16 cellular contexts compared by ENCODE assay signal in the genomic region with DNA sequence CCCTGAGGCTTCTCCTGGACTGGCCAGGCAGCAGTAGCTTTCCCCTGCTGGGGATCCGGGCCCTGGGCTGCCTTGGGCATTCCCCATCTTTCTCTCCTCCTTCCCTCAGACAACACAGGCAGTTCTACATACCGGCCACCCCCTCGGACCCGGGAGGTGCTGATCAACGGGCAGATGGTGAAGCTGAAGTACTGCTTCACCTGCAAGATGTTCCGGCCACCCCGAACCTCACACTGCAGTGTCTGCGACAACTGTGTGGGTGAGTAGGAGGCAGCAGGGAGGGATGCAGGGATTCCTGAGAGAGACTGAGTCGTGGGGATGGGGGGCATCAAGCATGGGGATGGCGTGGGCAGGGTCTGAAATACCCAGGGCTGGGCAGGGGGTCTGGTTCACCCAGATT. TPM values are rescaled to one million over a fixed set of nuclear protein-coding genes. Genes with fewer than 3 reads are reported as not detected.
DNase-seq lines count a peak whose midpoint lies in the region; ATAC-seq, FAIRE-seq and TF ChIP-seq lines count a peak whose summit lies in the region.
"Had no signal": no experiment of that assay in that cellular context is flagged by ENCODE, and none has a peak within 500 bp of the region (broad histone marks: within the 10 kb centered on the region; RNA-seq: fewer than 3 reads in every experiment).

No MANE protein-coding gene starts in this region.

- H3K36me3 ChIP-seq in adrenal gland (replicated peaks in 1 of 2) (peaks cover 0 to 50% of the 10 kb centered on the region in 2 donors), skeletal muscle satellite cell (ENCODE audit: insufficient read depth, low read length) (peaks cover 49% of the 10 kb centered on the region), kidney (ENCODE audit: control insufficient read depth in 1 of 2, insufficient read depth in 2 of 2, low read length in 2 of 2) (peaks cover 15 to 28% of the 10 kb centered on the region in 2 donors)

- H2AK5ac ChIP-seq in H9 (ENCODE audit: insufficient read length, low read length), result no peak overlapping the region

- peaks cover 23 to 70% (median 52%) of the 10 kb centered on the region in 3 experiments; a peak in 6 of 7 replicates for H3K36me3 Mint-ChIP-seq in H9 (ENCODE audit: insufficient read depth in 1 of 3, low read depth in 3 of 3)

- H2BK15ac ChIP-seq in H9 (ENCODE audit: low read depth, low read length), result no peak overlapping the region

- no peaks in the 10 kb centered on the region for H3K79me1 ChIP-seq in H9 (ENCODE audit: insufficient read depth, low read depth, low read length, poor library complexity, severe bottlenecking)

- no peak overlapping the region for H2BK5ac ChIP-seq in H9 (ENCODE audit: insufficient read length, low read length)

- intact Hi-C loops in adrenal gland (cut with DNase I), result no loop called here
- intact Hi-C loops in kidney (cut with DNase I), result no loop called here

- H3K4me1 Mint-ChIP-seq in H9, result peaks cover 7% of the 10 kb centered on the region in 2 experiments
- H3K4me1 Mint-ChIP-seq: endodermal cell had no signal

- no peak overlapping the region for H3K4ac ChIP-seq in H9 (ENCODE audit: low read depth, low read length)

- no peak for TF ChIP-seq CTCF in H9 (conservative IDR thresholded peaks at IDR 0.05)
- no peak for TF ChIP-seq CTCF in adrenal gland (IDR thresholded peaks at IDR 0.05)
- no peak for TF ChIP-seq CTCF in foreskin keratinocyte (conservative IDR thresholded peaks at IDR 0.05)
- TF ChIP-seq CTCF in kidney (IDR thresholded peaks at IDR 0.05; ENCODE audit: borderline replicate concordance, extremely low read depth, insufficient read depth), result no peak

- peak overlapping the region; percentile 30 for H3K56ac ChIP-seq in H9 (ENCODE audit: insufficient read length, low read depth, low read length)

- H3T11ph ChIP-seq in H9 (ENCODE audit: low read length), result no peak overlapping the region

- H3K9me3 ChIP-seq in H9 (ENCODE audit: control insufficient read depth, low read depth, low read length) (no peaks in the 10 kb centered on the region), adrenal gland (replicated peaks in 1 of 3) (no peaks in the 10 kb centered on the region), skeletal muscle satellite cell (replicated peaks; ENCODE audit: low read length) (no peaks in the 10 kb centered on the region), kidney (ENCODE audit: control insufficient read depth in 1 of 2, low read length in 2 of 2) (no peaks in the 10 kb centered on the region)

- H3K4me2 ChIP-seq in H9 (ENCODE audit: insufficient read depth, insufficient read length, low read length) (no peak overlapping the region), skeletal muscle satellite cell (ENCODE audit: low read length) (peak overlapping the region; percentile 42)

- no peak overlapping the region for H3K18ac ChIP-seq in H9 (ENCODE audit: insufficient read length, low read depth, low read length)

- H2BK12ac ChIP-seq in H9 (ENCODE audit: insufficient read length, low read depth, low read length), result no peak overlapping the region

- H4K5ac ChIP-seq in H9 (ENCODE audit: insufficient read length, low read depth, low read length), result no peak overlapping the region

- no peak for ATAC-seq in foreskin keratinocyte
- ATAC-seq: T-cell had no signal

- WGBS in H9 (ENCODE audit: extremely low coverage, insufficient read length, low lambda C conversion rate), result no CpG with 5 or more reads among the region's 10 CpGs
- 85 to 100% (median 88%) methylated on average over 1 to 10 of the region's 10 CpGs for WGBS in adrenal gland, 4 donors

- H3K9ac ChIP-seq in H9 (ENCODE audit: extremely low read depth, insufficient read length, low read length) (no peak overlapping the region), skeletal muscle satellite cell (ENCODE audit: low read depth, low read length) (peak overlapping the region; percentile 69), kidney (ENCODE audit: low read length in 2 of 2) (no peak overlapping the region)

- no peaks in the 10 kb centered on the region for H3K4me1 ChIP-seq in H9 (ENCODE audit: insufficient read depth, low read length)
- peaks cover 0 to 12% of the 10 kb centered on the region in 2 donors for H3K4me1 ChIP-seq in adrenal gland (replicated peaks in 1 of 2)
- peaks cover 22% of the 10 kb centered on the region for H3K4me1 ChIP-seq in foreskin keratinocyte
- H3K4me1 ChIP-seq in skeletal muscle satellite cell (ENCODE audit: control insufficient read depth, insufficient read depth, low read length), result peaks cover 27% of the 10 kb centered on the region
- H3K4me1 ChIP-seq in kidney (ENCODE audit: control insufficient read depth in 1 of 2, insufficient read depth in 1 of 2, low read depth in 1 of 2, low read length in 2 of 2), result peaks cover 0 to 4% of the 10 kb centered on the region in 2 donors

- H3K9me3 Mint-ChIP-seq in H9, result no peaks in the 10 kb centered on the region
- H3K9me3 Mint-ChIP-seq: central memory CD8-positive, alpha-beta T cell; endodermal cell; immature natural killer cell; T-cell had no signal

- H2AFZ ChIP-seq in H9 (ENCODE audit: low read length), result no peak overlapping the region

- H3K4me3 ChIP-seq in adrenal gland (no peak overlapping the region), skeletal muscle satellite cell (ENCODE audit: low read length) (no peak overlapping the region), kidney (ENCODE audit: low read length in 2 of 2) (no peak overlapping the region)

- no peaks in the 10 kb centered on the region for H3K27me3 Mint-ChIP-seq in H9 (ENCODE audit: low read depth)
- H3K27me3 Mint-ChIP-seq: central memory CD8-positive, alpha-beta T cell; T-cell had no signal

- FAIRE-seq in kidney (lab: Jason Lieb, UNC), result no peak
- FAIRE-seq in GM12892 (lab: Jason Lieb, UNC), result no peak

- TF ChIP-seq POLR2A in adrenal gland (IDR thresholded peaks at IDR 0.05) (no peak), GM12892 (IDR thresholded peaks at IDR 0.05; ENCODE audit: low read depth, low read length) (no peak)

- H4K20me1 ChIP-seq in H9 (ENCODE audit: control insufficient read depth, insufficient read depth, insufficient read length), result no peaks in the 10 kb centered on the region

- H4K91ac ChIP-seq in H9 (ENCODE audit: insufficient read length, low read depth, low read length), result no peak overlapping the region

- H3K27me3 ChIP-seq in H9 (ENCODE audit: insufficient read depth, low read length) (no peaks in the 10 kb centered on the region), adrenal gland (no peaks in the 10 kb centered on the region), foreskin keratinocyte (no peaks in the 10 kb centered on the region), skeletal muscle satellite cell (ENCODE audit: control insufficient read depth, insufficient read depth, low read length) (no peaks in the 10 kb centered on the region)

- 0 out of 7 replicates have a peak overlapping the region, but pooled peaks of 1 of the 3 experiments have one; percentile 4 for H3K27ac Mint-ChIP-seq in H9
- H3K27ac Mint-ChIP-seq: endodermal cell had no signal

- H4K8ac ChIP-seq in H9 (replicated peaks; ENCODE audit: insufficient read length, low read depth, low read length), result no peak overlapping the region

- no peak overlapping the region for H2BK20ac ChIP-seq in H9 (ENCODE audit: low read depth, low read length, poor library complexity, severe bottlenecking)

- H3K14ac ChIP-seq in H9 (ENCODE audit: insufficient read depth, low read length), result no peak overlapping the region; the same call in 1 of the 2 replicates

- no peak overlapping the region for H3K23ac ChIP-seq in H9 (ENCODE audit: insufficient read length, low read depth, low read length)

- no peaks in the 10 kb centered on the region for H3K79me2 ChIP-seq in H9 (ENCODE audit: insufficient read depth, low read length)

- no peaks in the 10 kb centered on the region for H3K23me2 ChIP-seq in H9 (ENCODE audit: insufficient read length, low read depth, low read length, poor library complexity, severe bottlenecking)

- no peak overlapping the region for H2BK120ac ChIP-seq in H9 (ENCODE audit: low read depth, low read length, poor library complexity, severe bottlenecking)

- no peak overlapping the region for H3K4me3 Mint-ChIP-seq in H9
- H3K4me3 Mint-ChIP-seq: central memory CD8-positive, alpha-beta T cell; endodermal cell; immature natural killer cell; T-cell had no signal

- DNase-seq in H9, result no peak
- DNase-seq in adrenal gland, result no peak
- no peak for DNase-seq in foreskin keratinocyte
- no peak for DNase-seq in kidney
- no peak for DNase-seq in GM12892 (ENCODE audit: insufficient read length)
- DNase-seq in activated T-cell treated with anti-CD3 and anti-CD28 coated beads for 4 hours, result no peak
- no peak for DNase-seq in C1 segment of cervical spinal cord (lab: John Stamatoyannopoulos, UW)
- DNase-seq: endodermal cell, immature natural killer cell, NCI-H1048, NCI-H2081 treated with DMSO at 0.1 percent for 48 hours, NCI-H69, T-cell had no signal

- H3K27ac ChIP-seq in H9 (ENCODE audit: insufficient read length, low read depth, low read length) (no peak overlapping the region), adrenal gland (peak overlapping the region in 3 of 5 donors; percentile 45 to 86 (median 73)), foreskin keratinocyte (peak overlapping the region; percentile 99), kidney (ENCODE audit: low read depth in 2 of 2, low read length in 2 of 2) (no peak overlapping the region)

RNA-seq across cellular contexts. Expression of gene SFN, which starts 14.4 kb away (rescaled TPM):
- total RNA-seq in H9 (2021) (3.8 and 4.3 TPM in 2 replicates), adrenal gland (under 1 TPM in 4 of 8 donors, not detected in 4; 0.23 to 0.43 (median 0.40) TPM), foreskin keratinocyte (2,642 and 2,753 TPM in 2 replicates), kidney (44.7 TPM)
- polyA plus RNA-seq in adrenal gland (1 to 10 TPM in 1 of 3 donors, under 1 TPM in 2; 0.33 to 1.1 (median 0.56) TPM), foreskin keratinocyte (4,130 and 4,582 TPM in 2 replicates), kidney (ENCODE audit: insufficient read depth, low read depth, low replicate concordance) (2.9 TPM)
- not detected in 2 replicates for total RNA-seq in skeletal muscle satellite cell (2012; rRNA removed)
- polyA plus RNA-seq in GM12892 (2012; ENCODE audit: missing spikeins), result 5.0 TPM
- total RNA-seq: temporal lobe had no signal
- polyA plus RNA-seq: immature natural killer cell had no signal

RNA-seq across cellular contexts. Expression of gene ZDHHC18, which starts 22.0 kb away (rescaled TPM):
- total RNA-seq in H9 (2021), result 33.1 and 38.9 TPM in 2 replicates
- total RNA-seq in adrenal gland, result 10 to 100 TPM in 4 of 8 donors, 1 to 10 TPM in 4; 4.9 to 16.5 (median 10.0) TPM
- polyA plus RNA-seq in adrenal gland, result 10 to 100 TPM in 2 of 3 donors, 1 to 10 TPM in 1; 5.7 to 13.4 (median 11.7) TPM
- 17.6 and 18.5 TPM in 2 replicates for total RNA-seq in foreskin keratinocyte
- 14.2 and 16.1 TPM in 2 replicates for polyA plus RNA-seq in foreskin keratinocyte
- total RNA-seq in skeletal muscle satellite cell (2012; rRNA removed), result 6.8 and 10.7 TPM in 2 replicates
- total RNA-seq in kidney, result 15.6 TPM
- 6.7 TPM for polyA plus RNA-seq in kidney (ENCODE audit: insufficient read depth, low read depth, low replicate concordance)
- 22.0 TPM for polyA plus RNA-seq in GM12892 (2012; ENCODE audit: missing spikeins)

RNA-seq across cellular contexts. Expression of gene GPN2, which starts 41.6 kb away (rescaled TPM):
- 44.3 and 47.8 TPM in 2 replicates for total RNA-seq in H9 (2021)
- total RNA-seq in adrenal gland, result 10 to 100 TPM; 17.2 to 50.7 (median 35.0) TPM
- 10 to 100 TPM; 17.4 to 35.0 (median 19.1) TPM for polyA plus RNA-seq in adrenal gland
- 21.2 and 25.7 TPM in 2 replicates for total RNA-seq in foreskin keratinocyte
- 37.1 and 39.7 TPM in 2 replicates for polyA plus RNA-seq in foreskin keratinocyte
- total RNA-seq in skeletal muscle satellite cell (2012; rRNA removed), result 7.4 and 8.5 TPM in 2 replicates
- total RNA-seq in kidney, result 28.8 TPM
- polyA plus RNA-seq in kidney (ENCODE audit: insufficient read depth, low read depth, low replicate concordance), result 24.6 TPM
- 16.8 TPM for polyA plus RNA-seq in GM12892 (2012; ENCODE audit: missing spikeins)

RNA-seq across cellular contexts. Expression of gene GPATCH3, which starts 51.8 kb away (rescaled TPM):
- total RNA-seq in H9 (2021) (19.4 and 21.2 TPM in 2 replicates), adrenal gland (10 to 100 TPM; 10.8 to 22.2 (median 14.9) TPM), foreskin keratinocyte (7.1 and 10.4 TPM in 2 replicates), kidney (15.8 TPM)
- polyA plus RNA-seq in adrenal gland (10 to 100 TPM in 2 of 3 donors, 1 to 10 TPM in 1; 9.2 to 36.7 (median 22.1) TPM), foreskin keratinocyte (9.0 TPM in 2 replicates), kidney (ENCODE audit: insufficient read depth, low read depth, low replicate concordance) (15.8 TPM)
- total RNA-seq in skeletal muscle satellite cell (2012; rRNA removed), result 5.3 and 5.7 TPM in 2 replicates
- polyA plus RNA-seq in GM12892 (2012; ENCODE audit: missing spikeins), result 6.0 TPM

Comparison
In these comparisons a context has a peak if more than half of its experiments do, and no peak if none do; other contexts are left out.
1. H3K27ac ChIP-seq: peak in adrenal gland (3 of 5) and foreskin keratinocyte (single experiment); none in H9 (single experiment) and kidney (0 of 2).
2. RNA of gene SFN, which starts 14.4 kb away (total RNA-seq): 2,642 to 2,753 TPM in foreskin keratinocyte; 44.7 TPM in kidney (single experiment), 3.8 to 4.3 TPM in H9 and 0.23 to 0.43 TPM in adrenal gland; every median in the first group is over 10 times any median in the second.